ENCODE assay signal across 8 cellular contexts in the genomic region with DNA sequence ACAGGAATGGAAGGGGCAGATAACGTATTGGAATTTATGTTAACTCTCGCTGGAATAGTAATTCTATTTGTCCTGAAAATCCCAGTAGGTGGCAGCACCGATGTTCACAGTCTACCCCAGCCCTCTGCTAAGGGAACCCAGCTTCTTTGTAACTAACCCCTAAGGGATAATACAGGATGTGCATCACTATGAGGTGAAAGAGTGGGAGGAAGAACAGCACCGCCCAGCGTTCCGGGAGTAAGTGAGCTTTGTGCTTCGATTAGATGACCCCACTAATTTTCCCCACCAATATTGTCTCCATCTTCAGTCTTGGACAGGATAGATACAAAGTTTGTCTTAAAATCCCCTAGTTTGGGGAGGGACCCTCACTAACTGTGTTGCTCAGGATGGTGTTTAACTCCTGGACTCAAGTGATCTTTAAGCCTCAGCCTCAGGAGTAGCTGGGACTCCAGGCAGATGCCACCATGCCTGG. TPM values are rescaled to one million over a fixed set of nuclear protein-coding genes. Genes with fewer than 3 reads are reported as not detected.
A peak's percentile ranks its signal among the peaks of the same experiment; 100 is the strongest.
DNase-seq lines count a peak whose midpoint lies in the region; ATAC-seq and TF ChIP-seq lines count a peak whose summit lies in the region.

No MANE protein-coding gene starts in this region.

- peaks cover 12 to 38% (median 37%) of the 10 kb centered on the region in 4 donors for H3K4me1 Mint-ChIP-seq in naive thymus-derived CD8-positive, alpha-beta T cell
- H3K4me1 Mint-ChIP-seq in stimulated activated memory B cell treated with anti-CD40 and anti-IgM and Interleukin-4, amounts not matched to agents 10 μg/mL and 1 μg/mL and 100 μg/mL, for 72 hours = peaks cover 17% of the 10 kb centered on the region

- intact Hi-C loops in OCI-LY7 (cut with micrococcal nuclease; ENCODE audit: unreplicated experiment) = loop anchor here (1.0 kb wide), 3 partner anchors 62 to 145 kb away; no protein-coding TSS in a partner anchor

- BruUV-seq in OCI-LY7 (replicated peaks; lab: Mats Ljungman, UMichigan) = no TSS peak

- no peak overlapping the region for H3K4me3 Mint-ChIP-seq in naive thymus-derived CD8-positive, alpha-beta T cell
- no peak overlapping the region for H3K4me3 Mint-ChIP-seq in stimulated activated memory B cell treated with anti-CD40 and anti-IgM and Interleukin-4, amounts not matched to agents 10 μg/mL and 1 μg/mL and 100 μg/mL, for 72 hours

- H3K9me3 Mint-ChIP-seq in naive thymus-derived CD8-positive, alpha-beta T cell = no peaks in the 10 kb centered on the region
- no peaks in the 10 kb centered on the region for H3K9me3 Mint-ChIP-seq in stimulated activated memory B cell treated with anti-CD40 and anti-IgM and Interleukin-4, amounts not matched to agents 10 μg/mL and 1 μg/mL and 100 μg/mL, for 72 hours

- no peaks in the 10 kb centered on the region for H3K9me2 ChIP-seq in OCI-LY7 (ENCODE audit: insufficient read depth, low read length)

- H3K4me1 ChIP-seq in OCI-LY7 (ENCODE audit: insufficient read depth, low read length, poor library complexity, severe bottlenecking) = peaks cover 27% of the 10 kb centered on the region

- peak overlapping the region; percentile 67 for H2AFZ ChIP-seq in OCI-LY7 (ENCODE audit: low read length)

- peak overlapping the region; percentile 72 for H3K4me3 ChIP-seq in OCI-LY7 (ENCODE audit: low read depth, low read length, poor library complexity, severe bottlenecking)

- ATAC-seq in naive thymus-derived CD8-positive, alpha-beta T cell = peak; percentile 78 to 83
- peak; percentile 95 for ATAC-seq in stimulated activated memory B cell treated with anti-CD40 and anti-IgM and Interleukin-4, amounts not matched to agents 10 μg/mL and 1 μg/mL and 100 μg/mL, for 72 hours

- peaks cover 23% of the 10 kb centered on the region; the same call in 1 of the 2 replicates for H3K36me3 ChIP-seq in OCI-LY7 (ENCODE audit: insufficient read depth, low read length)

- H3K27ac Mint-ChIP-seq in naive thymus-derived CD8-positive, alpha-beta T cell = no peak overlapping the region
- no peak overlapping the region for H3K27ac Mint-ChIP-seq in stimulated activated memory B cell treated with anti-CD40 and anti-IgM and Interleukin-4, amounts not matched to agents 10 μg/mL and 1 μg/mL and 100 μg/mL, for 72 hours

- peak; percentile 79 for DNase-seq in Caki2 (ENCODE audit: low read depth)
- DNase-seq in GM20000 (ENCODE audit: low spot score) = peak; percentile 86
- DNase-seq in HS-5 (ENCODE audit: low read depth) = peak; percentile 90
- peak; percentile 92 for DNase-seq in OCI-LY7 (ENCODE audit: low spot score)
- peak; percentile 60 for DNase-seq in activated T-cell treated with anti-CD3 and anti-CD28 coated beads for 48 hours (ENCODE audit: low read depth)
- DNase-seq in fibroblast of peridontal ligament (ENCODE audit: extremely low read depth) = peak; percentile 96
- peak; percentile 50 to 90 (median 78) for DNase-seq in naive thymus-derived CD8-positive, alpha-beta T cell

- H3K27ac ChIP-seq in OCI-LY7 (ENCODE audit: low read depth, low read length, poor library complexity, severe bottlenecking) = peak overlapping the region; percentile 54

- H3K4me2 ChIP-seq in OCI-LY7 (ENCODE audit: low read length) = peak overlapping the region; percentile 87

- no peaks in the 10 kb centered on the region for H4K20me1 ChIP-seq in OCI-LY7 (ENCODE audit: insufficient read depth, low read length)

- peaks cover 20% of the 10 kb centered on the region; the same call in 1 of the 2 replicates for H3K79me2 ChIP-seq in OCI-LY7 (ENCODE audit: insufficient read depth, low read depth, low read length)

- TF ChIP-seq CTCF in GM20000 (IDR thresholded peaks at IDR 0.05; ENCODE audit: extremely low read depth, missing control alignments) = no peak
- peak; percentile 93 for TF ChIP-seq CTCF in OCI-LY7 (conservative IDR thresholded peaks at IDR 0.05; ENCODE audit: low read length)

- H3K9me3 ChIP-seq in OCI-LY7 (ENCODE audit: low read length) = no peaks in the 10 kb centered on the region

- no peaks in the 10 kb centered on the region for H3K27me3 Mint-ChIP-seq in naive thymus-derived CD8-positive, alpha-beta T cell
- no peaks in the 10 kb centered on the region for H3K27me3 Mint-ChIP-seq in stimulated activated memory B cell treated with anti-CD40 and anti-IgM and Interleukin-4, amounts not matched to agents 10 μg/mL and 1 μg/mL and 100 μg/mL, for 72 hours

- POLR2A ChIA-PET in OCI-LY7 (lab: Charles Lee) = interaction anchor here (0.5 to 7.1 kb wide), 13 partner anchors 10 to 570 kb away, joined by 3 to 109 read pairs (median 5); no protein-coding TSS in a partner anchor
- POLR2A ChIA-PET in naive thymus-derived CD8-positive, alpha-beta T cell (lab: Charles Lee) = interaction anchor here (0.8 to 7.5 kb wide), 11 partner anchors 15 to 112 kb away, joined by 3 to 311 read pairs (median 4); no protein-coding TSS in a partner anchor

- in situ Hi-C loops in Caki2 (cut with HindIII; ENCODE audit: low pct_unique_long_range_greater_than_20kb, low sequenced_read_pairs) = no loop called here

- CTCF ChIA-PET in OCI-LY7 (lab: Charles Lee; ENCODE audit: unreplicated experiment) = interaction anchor here (0.6 to 1.8 kb wide), 9 partner anchors 10 to 293 kb away, joined by 3 to 15 read pairs (median 4); no protein-coding TSS in a partner anchor

- peaks cover 0 to 17% (median 14%) of the 10 kb centered on the region in 3 donors for H3K36me3 Mint-ChIP-seq in naive thymus-derived CD8-positive, alpha-beta T cell
- peaks cover 30% of the 10 kb centered on the region for H3K36me3 Mint-ChIP-seq in stimulated activated memory B cell treated with anti-CD40 and anti-IgM and Interleukin-4, amounts not matched to agents 10 μg/mL and 1 μg/mL and 100 μg/mL, for 72 hours

RNA-seq across cellular contexts. Expression of a gene that starts 2.7 kb away (rescaled TPM):
- total RNA-seq in Caki2 (2014; rRNA removed; shearing (Covaris generic); ENCODE audit: low replicate concordance) = 3.7 and 7.9 TPM in 2 replicates
- 3.7 and 3.9 TPM in 2 replicates for total RNA-seq in OCI-LY7 (2014; rRNA removed; shearing (Covaris generic))
- total RNA-seq in OCI-LY7 (2022) = 16.3 and 17.9 TPM in 2 replicates
- 100 to 1,000 TPM; 108 to 115 TPM for total RNA-seq in naive thymus-derived CD8-positive, alpha-beta T cell
- 10 to 100 TPM; 47.6 to 88.0 (median 71.8) TPM for polyA plus RNA-seq in naive thymus-derived CD8-positive, alpha-beta T cell

Comparison
In these comparisons a context has a peak if more than half of its experiments do, and no peak if none do; other contexts are left out.
1. Peak in every context shown above with its lines: DNase-seq, ATAC-seq, H3K4me3 ChIP-seq and H3K27ac ChIP-seq.
2. RNA of a gene that starts 2.7 kb away (total RNA-seq): 108 to 115 TPM in naive thymus-derived CD8-positive, alpha-beta T cell; 3.7 to 17.9 TPM in OCI-LY7 and 3.7 to 7.9 TPM in Caki2; every median in the first group is over 4 times any median in the second.